Comparison of ENCODE assay signal across 30 cellular contexts in genomic region chr1:181258971-181259745, GRCh38.
"Had no signal": no experiment of that assay in that cellular context is flagged by ENCODE, and none has a peak within 500 bp of the region (broad histone marks: within the 10 kb centered on the region; RNA-seq: fewer than 3 reads in every experiment).

No MANE protein-coding gene starts in this region.

- H3K4me1 ChIP-seq: breast epithelium, Peyer's patch, SJSA1 had no signal

- H3K36me3 ChIP-seq: breast epithelium, Peyer's patch, SJSA1 had no signal

- H3K27ac ChIP-seq: breast epithelium, KMS-11, Peyer's patch, SJSA1, VCaP had no signal

- H3K4me2 ChIP-seq: KMS-11, SK-N-SH had no signal

- H3K4me3 ChIP-seq: breast epithelium, Peyer's patch, SJSA1 had no signal

- H3K9me2 ChIP-seq: SK-N-SH had no signal

- DNase-seq: activated B cell treated with CpG ODN at 0.5 μM for 24 hours; activated CD4-positive, alpha-beta memory T cell treated with anti-CD3 and anti-CD28 coated beads for 36 hours; activated CD4-positive, alpha-beta T cell treated with anti-CD3 and anti-CD28 coated beads for 4 hours; activated CD4-positive, alpha-beta T cell treated with anti-CD3 and anti-CD28 coated beads, Interleukin-2, amount 50 U/mL, for 1 hour; activated CD4-positive, CD25-positive, alpha-beta regulatory T cell treated with anti-CD3 and anti-CD28 coated beads, Interleukin-2, amount 50 U/mL, for 72 hours; activated CD8-positive, alpha-beta memory T cell treated with anti-CD3 and anti-CD28 coated beads, Interleukin-2, amount 50 U/mL, for 4 hours; activated effector memory CD4-positive, alpha-beta T cell treated with anti-CD3 and anti-CD28 coated beads, Interleukin-2, amount 50 U/mL, for 16 hours; activated naive CD4-positive, alpha-beta T cell; activated naive CD4-positive, alpha-beta T cell treated with anti-CD3 and anti-CD28 coated beads, Interleukin-2, amount 50 U/mL, for 16 hours; activated naive CD8-positive, alpha-beta T cell treated with anti-CD3 and anti-CD28 coated beads for 36 hours; activated T-cell treated with anti-CD3 and anti-CD28 coated beads for 4 hours; activated T-cell treated with anti-CD3 and anti-CD28 coated beads, Interleukin-2, amount 50 U/mL, for 4 hours; amniotic stem cell; aorta; cerebellar nuclear complex; NCI-H1092 treated with DMSO at 0.1 percent for 48 hours; NCI-H146; NCI-H187; NCI-H2029 treated with DMSO at 0.1 percent for 48 hours; NCI-H226; NCI-H524 treated with DMSO at 0.1 percent for 48 hours; NCI-H774; Peyer's patch; RPMI8226; SHP77 treated with DMSO at 0.1 percent for 48 hours; SK-N-SH had no signal

- H3K9me3 ChIP-seq: breast epithelium, SJSA1, SK-N-SH had no signal

- H3K27me3 ChIP-seq: Peyer's patch, SJSA1 had no signal
